In the genomic region with DNA sequence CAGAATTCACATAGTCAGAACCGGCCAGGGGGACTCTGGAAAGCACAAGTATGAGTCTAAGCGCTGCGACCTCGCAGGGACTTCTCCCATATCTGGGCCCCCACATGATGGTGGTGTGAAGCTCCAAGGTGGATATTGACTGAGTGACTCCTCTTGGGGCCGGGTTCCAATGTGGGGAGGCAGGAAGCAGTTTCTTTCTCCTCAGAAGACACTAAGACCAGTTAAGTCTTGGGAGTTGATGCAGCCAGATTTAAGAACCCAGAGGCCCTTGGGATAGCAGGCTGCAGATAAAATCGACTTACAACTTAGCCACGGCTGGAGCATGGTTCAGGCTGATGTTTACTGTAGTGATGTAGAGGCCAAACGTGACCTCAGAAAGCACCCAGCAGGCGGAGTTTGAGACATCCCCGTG, we compare ENCODE assay signal across 1 cellular context.
TF ChIP-seq lines count a peak whose summit lies in the region.

No MANE protein-coding gene starts in this region.

TF ChIP-seq in H1, 55 proteins besides CTCF, POLR2A, EP300 and RAD21:
- TF ChIP-seq CHD7 (IDR thresholded peaks at IDR 0.05; ENCODE audit: insufficient replicate concordance, low read length) (no peak), POLR2AphosphoS5 (IDR thresholded peaks at IDR 0.05; ENCODE audit: low read depth, low read length) (no peak), RNF2 (IDR thresholded peaks at IDR 0.05; ENCODE audit: borderline replicate concordance, low read depth, low read length, missing control alignments, poor library complexity, severe bottlenecking) (no peak), RBBP5 (IDR thresholded peaks at IDR 0.05; ENCODE audit: borderline replicate concordance, low read depth, low read length) (no peak), KDM1A (IDR thresholded peaks at IDR 0.05; ENCODE audit: borderline replicate concordance, low read length) (no peak), GTF2F1 (IDR thresholded peaks at IDR 0.05; ENCODE audit: borderline replicate concordance, low read depth, low read length) (no peak), ASH2L (IDR thresholded peaks at IDR 0.05; ENCODE audit: low read length) (no peak), SP1 (IDR thresholded peaks at IDR 0.05; ENCODE audit: low read depth, low read length) (no peak), SIN3A (conservative IDR thresholded peaks at IDR 0.05 in 1 of 2, IDR thresholded peaks at IDR 0.05 in 1 of 2; ENCODE audit: low read depth in 1 of 2, low read length in 2 of 2) (no peak), TAF7 (optimal IDR thresholded peaks at IDR 0.05; ENCODE audit: borderline replicate concordance, low read depth, low read length) (no peak), BACH1 (IDR thresholded peaks at IDR 0.05; ENCODE audit: low read length) (no peak), GABPA (IDR thresholded peaks at IDR 0.05; ENCODE audit: borderline replicate concordance, insufficient read depth, low read length) (no peak), ATF2 (IDR thresholded peaks at IDR 0.05; ENCODE audit: low read length) (no peak), JUN (IDR thresholded peaks at IDR 0.05; ENCODE audit: low read depth, low read length) (no peak), POU5F1 (IDR thresholded peaks at IDR 0.05; ENCODE audit: low read depth, low read length) (no peak), CREB1 (IDR thresholded peaks at IDR 0.05) (no peak), TEAD4 (IDR thresholded peaks at IDR 0.05; ENCODE audit: low read depth, low read length) (no peak)
- TF ChIP-seq, protein P1, sequence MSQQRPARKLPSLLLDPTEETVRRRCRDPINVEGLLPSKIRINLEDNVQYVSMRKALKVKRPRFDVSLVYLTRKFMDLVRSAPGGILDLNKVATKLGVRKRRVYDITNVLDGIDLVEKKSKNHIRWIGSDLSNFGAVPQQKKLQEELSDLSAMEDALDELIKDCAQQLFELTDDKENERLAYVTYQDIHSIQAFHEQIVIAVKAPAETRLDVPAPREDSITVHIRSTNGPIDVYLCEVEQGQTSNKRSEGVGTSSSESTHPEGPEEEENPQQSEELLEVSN (IDR thresholded peaks at IDR 0.05) = no peak
